1 cellular context compared by ENCODE assay signal in genomic region chr5:10563132-10563939, GRCh38.
TF ChIP-seq lines count a peak whose summit lies in the region.

No MANE protein-coding gene starts in this region.

TF ChIP-seq in HEK293, 187 proteins besides CTCF, POLR2A, EP300 and RAD21 (continued from another document and continues in another):
- TF ChIP-seq, protein P1, sequence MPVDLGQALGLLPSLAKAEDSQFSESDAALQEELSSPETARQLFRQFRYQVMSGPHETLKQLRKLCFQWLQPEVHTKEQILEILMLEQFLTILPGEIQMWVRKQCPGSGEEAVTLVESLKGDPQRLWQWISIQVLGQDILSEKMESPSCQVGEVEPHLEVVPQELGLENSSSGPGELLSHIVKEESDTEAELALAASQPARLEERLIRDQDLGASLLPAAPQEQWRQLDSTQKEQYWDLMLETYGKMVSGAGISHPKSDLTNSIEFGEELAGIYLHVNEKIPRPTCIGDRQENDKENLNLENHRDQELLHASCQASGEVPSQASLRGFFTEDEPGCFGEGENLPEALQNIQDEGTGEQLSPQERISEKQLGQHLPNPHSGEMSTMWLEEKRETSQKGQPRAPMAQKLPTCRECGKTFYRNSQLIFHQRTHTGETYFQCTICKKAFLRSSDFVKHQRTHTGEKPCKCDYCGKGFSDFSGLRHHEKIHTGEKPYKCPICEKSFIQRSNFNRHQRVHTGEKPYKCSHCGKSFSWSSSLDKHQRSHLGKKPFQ (tag by site-specific recombination; IDR thresholded peaks at IDR 0.05): no peak
- TF ChIP-seq PBX3 (CRISPR knock-in tag; IDR thresholded peaks at IDR 0.05) (no peak), ZFP69B (tag by site-specific recombination; IDR thresholded peaks at IDR 0.05) (no peak), SCRT2 (tag by site-specific recombination; IDR thresholded peaks at IDR 0.05) (no peak), ZNF548 (tag by site-specific recombination; IDR thresholded peaks at IDR 0.05) (no peak), ZNF747 (tag by site-specific recombination; IDR thresholded peaks at IDR 0.05) (no peak), ZNF549 (tag by site-specific recombination; IDR thresholded peaks at IDR 0.05) (no peak), ZNF416 (tag by site-specific recombination; IDR thresholded peaks at IDR 0.05) (no peak), ZBTB1 (tag by site-specific recombination; IDR thresholded peaks at IDR 0.05) (no peak), GLI2 (tag by site-specific recombination; IDR thresholded peaks at IDR 0.05; ENCODE audit: borderline replicate concordance, low read depth) (no peak), ZNF654 (tag by site-specific recombination; IDR thresholded peaks at IDR 0.05; ENCODE audit: low read depth) (no peak), ZNF311 (tag by site-specific recombination; IDR thresholded peaks at IDR 0.05; ENCODE audit: borderline replicate concordance) (no peak), BCL6B (tag by site-specific recombination; IDR thresholded peaks at IDR 0.05) (no peak), ZNF792 (tag by site-specific recombination; IDR thresholded peaks at IDR 0.05) (no peak), ZNF112 (tag by site-specific recombination; IDR thresholded peaks at IDR 0.05) (no peak), REST (tag by site-specific recombination; IDR thresholded peaks at IDR 0.05) (no peak), SP2 (tag by site-specific recombination; IDR thresholded peaks at IDR 0.05) (peak; percentile 42), ZNF211 (tag by site-specific recombination; IDR thresholded peaks at IDR 0.05; ENCODE audit: low read depth) (no peak), PRDM2 (tag by site-specific recombination; IDR thresholded peaks at IDR 0.05; ENCODE audit: borderline replicate concordance) (no peak), ZNF391 (tag by site-specific recombination; IDR thresholded peaks at IDR 0.05; ENCODE audit: borderline replicate concordance, low read depth) (no peak), ZNF785 (tag by site-specific recombination; IDR thresholded peaks at IDR 0.05) (no peak), ZSCAN16 (tag by site-specific recombination; IDR thresholded peaks at IDR 0.05) (no peak), ZNF76 (tag by site-specific recombination; IDR thresholded peaks at IDR 0.05; ENCODE audit: borderline replicate concordance, low read depth) (no peak), ZNF513 (tag by site-specific recombination; IDR thresholded peaks at IDR 0.05) (no peak), ZNF2 (tag by site-specific recombination; IDR thresholded peaks at IDR 0.05) (no peak), ZNF837 (tag by site-specific recombination; IDR thresholded peaks at IDR 0.05) (no peak), ZNF585B (tag by site-specific recombination; IDR thresholded peaks at IDR 0.05) (no peak), ZNF354C (tag by site-specific recombination; IDR thresholded peaks at IDR 0.05; ENCODE audit: borderline replicate concordance, low read depth) (no peak), ZNF660 (tag by site-specific recombination; IDR thresholded peaks at IDR 0.05) (no peak), ZNF138 (tag by site-specific recombination; IDR thresholded peaks at IDR 0.05; ENCODE audit: borderline replicate concordance) (no peak), ZNF843 (tag by site-specific recombination; IDR thresholded peaks at IDR 0.05) (no peak), ZNF596 (tag by site-specific recombination; IDR thresholded peaks at IDR 0.05) (0 out of 2 replicates have a peak, but pooled peaks have one; percentile 5), ZNF677 (tag by site-specific recombination; IDR thresholded peaks at IDR 0.05) (no peak), ZBTB17 (tag by site-specific recombination; IDR thresholded peaks at IDR 0.05) (no peak), ZNF610 (tag by site-specific recombination; IDR thresholded peaks at IDR 0.05; ENCODE audit: borderline replicate concordance) (0 out of 2 replicates have a peak, but pooled peaks have one; percentile 24), ZNF274 (IDR thresholded peaks at IDR 0.05; ENCODE audit: low read length) (no peak), ZNF274 (tag by site-specific recombination; IDR thresholded peaks at IDR 0.05; ENCODE audit: borderline replicate concordance) (no peak), HOXD13 (CRISPR knock-in tag; IDR thresholded peaks at IDR 0.05; ENCODE audit: borderline replicate concordance) (no peak), ZNF157 (tag by site-specific recombination; IDR thresholded peaks at IDR 0.05) (no peak)
- TF ChIP-seq, protein P2, sequence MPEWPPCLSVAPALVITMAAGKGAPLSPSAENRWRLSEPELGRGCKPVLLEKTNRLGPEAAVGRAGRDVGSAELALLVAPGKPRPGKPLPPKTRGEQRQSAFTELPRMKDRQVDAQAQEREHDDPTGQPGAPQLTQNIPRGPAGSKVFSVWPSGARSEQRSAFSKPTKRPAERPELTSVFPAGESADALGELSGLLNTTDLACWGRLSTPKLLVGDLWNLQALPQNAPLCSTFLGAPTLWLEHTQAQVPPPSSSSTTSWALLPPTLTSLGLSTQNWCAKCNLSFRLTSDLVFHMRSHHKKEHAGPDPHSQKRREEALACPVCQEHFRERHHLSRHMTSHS (tag by site-specific recombination; IDR thresholded peaks at IDR 0.05): no peak
- TF ChIP-seq, protein P3, sequence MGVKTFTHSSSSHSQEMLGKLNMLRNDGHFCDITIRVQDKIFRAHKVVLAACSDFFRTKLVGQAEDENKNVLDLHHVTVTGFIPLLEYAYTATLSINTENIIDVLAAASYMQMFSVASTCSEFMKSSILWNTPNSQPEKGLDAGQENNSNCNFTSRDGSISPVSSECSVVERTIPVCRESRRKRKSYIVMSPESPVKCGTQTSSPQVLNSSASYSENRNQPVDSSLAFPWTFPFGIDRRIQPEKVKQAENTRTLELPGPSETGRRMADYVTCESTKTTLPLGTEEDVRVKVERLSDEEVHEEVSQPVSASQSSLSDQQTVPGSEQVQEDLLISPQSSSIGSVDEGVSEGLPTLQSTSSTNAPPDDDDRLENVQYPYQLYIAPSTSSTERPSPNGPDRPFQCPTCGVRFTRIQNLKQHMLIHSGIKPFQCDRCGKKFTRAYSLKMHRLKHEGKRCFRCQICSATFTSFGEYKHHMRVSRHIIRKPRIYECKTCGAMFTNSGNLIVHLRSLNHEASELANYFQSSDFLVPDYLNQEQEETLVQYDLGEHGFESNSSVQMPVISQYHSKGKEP (tag by site-specific recombination; IDR thresholded peaks at IDR 0.05): no peak
- TF ChIP-seq, protein P4, sequence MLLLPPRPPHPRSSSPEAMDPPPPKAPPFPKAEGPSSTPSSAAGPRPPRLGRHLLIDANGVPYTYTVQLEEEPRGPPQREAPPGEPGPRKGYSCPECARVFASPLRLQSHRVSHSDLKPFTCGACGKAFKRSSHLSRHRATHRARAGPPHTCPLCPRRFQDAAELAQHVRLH (tag by site-specific recombination; IDR thresholded peaks at IDR 0.05): no peak
- TF ChIP-seq, protein P5, sequence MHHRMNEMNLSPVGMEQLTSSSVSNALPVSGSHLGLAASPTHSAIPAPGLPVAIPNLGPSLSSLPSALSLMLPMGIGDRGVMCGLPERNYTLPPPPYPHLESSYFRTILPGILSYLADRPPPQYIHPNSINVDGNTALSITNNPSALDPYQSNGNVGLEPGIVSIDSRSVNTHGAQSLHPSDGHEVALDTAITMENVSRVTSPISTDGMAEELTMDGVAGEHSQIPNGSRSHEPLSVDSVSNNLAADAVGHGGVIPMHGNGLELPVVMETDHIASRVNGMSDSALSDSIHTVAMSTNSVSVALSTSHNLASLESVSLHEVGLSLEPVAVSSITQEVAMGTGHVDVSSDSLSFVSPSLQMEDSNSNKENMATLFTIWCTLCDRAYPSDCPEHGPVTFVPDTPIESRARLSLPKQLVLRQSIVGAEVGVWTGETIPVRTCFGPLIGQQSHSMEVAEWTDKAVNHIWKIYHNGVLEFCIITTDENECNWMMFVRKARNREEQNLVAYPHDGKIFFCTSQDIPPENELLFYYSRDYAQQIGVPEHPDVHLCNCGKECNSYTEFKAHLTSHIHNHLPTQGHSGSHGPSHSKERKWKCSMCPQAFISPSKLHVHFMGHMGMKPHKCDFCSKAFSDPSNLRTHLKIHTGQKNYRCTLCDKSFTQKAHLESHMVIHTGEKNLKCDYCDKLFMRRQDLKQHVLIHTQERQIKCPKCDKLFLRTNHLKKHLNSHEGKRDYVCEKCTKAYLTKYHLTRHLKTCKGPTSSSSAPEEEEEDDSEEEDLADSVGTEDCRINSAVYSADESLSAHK (tag by site-specific recombination; IDR thresholded peaks at IDR 0.05): no peak
